ENCODE assay signal across 8 cellular contexts in genomic region chr3:66938338-66938963, GRCh38. TPM values are rescaled to one million over a fixed set of nuclear protein-coding genes. Genes with fewer than 3 reads are reported as not detected.
DNase-seq lines count a peak whose midpoint lies in the region; FAIRE-seq and TF ChIP-seq lines count a peak whose summit lies in the region.

No MANE protein-coding gene starts in this region.

- H3K56ac ChIP-seq in H1 (replicated peaks; ENCODE audit: insufficient read length, low read depth, low read length), result no peak overlapping the region

- H4K20me1 ChIP-seq in H1 (replicated peaks in 1 of 2; ENCODE audit: control insufficient read depth in 1 of 2, insufficient read depth in 2 of 2, low read length in 2 of 2), result no peaks in the 10 kb centered on the region

- peak overlapping the region in 1 of 4 experiments; percentile 34; a peak in 1 of 7 replicates for H3K9ac ChIP-seq in H1 (replicated peaks in 1 of 4; ENCODE audit: extremely low read depth in 1 of 4, low read depth in 3 of 4, low read length in 3 of 4)

- H3K23me2 ChIP-seq in H1 (ENCODE audit: low read depth, low read length), result no peaks in the 10 kb centered on the region

- no peak overlapping the region for H3K14ac ChIP-seq in H1 (ENCODE audit: insufficient read length)

- no peak overlapping the region for H3K4ac ChIP-seq in H1 (replicated peaks; ENCODE audit: insufficient read length, low read depth, low read length)

- no peak overlapping the region for H3K23ac ChIP-seq in H1 (ENCODE audit: insufficient read length)

- WGBS in H1 (ENCODE audit: extremely low coverage in 1 of 2, insufficient coverage in 1 of 2, insufficient read length in 1 of 2, insufficient replicate concordance in 2 of 2, low coverage in 1 of 2, low lambda C conversion rate in 2 of 2, missing lambda C conversion rate in 1 of 2), 2 experiments, result 24% methylated on average over 5 of the region's 5 CpGs; no CpG with 5 or more reads in 1 of the 2 experiments

- CTCF ChIA-PET in HEK293 (lab: Yijun Ruan, JAX) (interaction anchor here (0.6 to 2.9 kb wide), 21 partner anchors 8 to 1940 kb away, joined by 3 to 21 read pairs (median 4); no protein-coding TSS in a partner anchor), H1 (lab: Charles Lee; ENCODE audit: partially characterized antibody) (interaction anchor here (0.6 to 2.8 kb wide), 46 partner anchors 8 to 1963 kb away, joined by 3 to 19 read pairs (median 4); no protein-coding TSS in a partner anchor)

- H2BK12ac ChIP-seq in H1 (ENCODE audit: low read depth, low read length), result no peak overlapping the region

- no peaks in the 10 kb centered on the region for H3K79me2 ChIP-seq in H1 (ENCODE audit: control insufficient read depth in 1 of 2, insufficient read depth in 2 of 2, low read length in 2 of 2)

- H2BK20ac ChIP-seq in H1 (ENCODE audit: low read length), result no peak overlapping the region

- peak in 4 of 6 experiments; percentile 0 to 42 (median 16) for DNase-seq in stimulated activated naive CD4-positive, alpha-beta T cell (lab: John Stamatoyannopoulos, UW)
- no peak for DNase-seq in stimulated activated naive CD4-positive, alpha-beta T cell treated with Interleukin-2 at 50 U/mL for 16 hours (lab: John Stamatoyannopoulos, UW)
- peak; percentile 38 for DNase-seq in NCI-H1105 (lab: John Stamatoyannopoulos, UW)
- peak; percentile 39 for DNase-seq in SKM-1 treated with dmso at 0.1 percent for 144 hours (lab: John Stamatoyannopoulos, UW; ENCODE audit: unreplicated experiment)
- peak in 1 of 2 experiments; percentile 54 for DNase-seq in H1 (ENCODE audit: low read depth in 1 of 2, low spot score in 2 of 2)
- peak; percentile 86 for DNase-seq in medulla oblongata (ENCODE audit: extremely low spot score)
- DNase-seq in urothelium cell line (ENCODE audit: low spot score), result peak; percentile 50

- H3K4me3 ChIP-seq in HEK293 (ENCODE audit: low read depth, low read length), result no peak overlapping the region
- no peak overlapping the region for H3K4me3 ChIP-seq in H1 (ENCODE audit: extremely low read depth in 1 of 4, insufficient read depth in 2 of 4, low read depth in 3 of 4, low read length in 4 of 4)

- H3K27me3 ChIP-seq in H1 (replicated peaks in 1 of 4; ENCODE audit: control insufficient read depth in 3 of 4, extremely low read depth in 1 of 4, insufficient read depth in 3 of 4, low read length in 3 of 4), result no peaks in the 10 kb centered on the region

- H3K27ac ChIP-seq in HEK293 (ENCODE audit: extremely low read depth, low read depth, low read length) (no peak overlapping the region), H1 (ENCODE audit: low read depth, low read length) (no peak overlapping the region)

- no peak overlapping the region for H4K8ac ChIP-seq in H1 (ENCODE audit: extremely low read depth, insufficient read depth, low read length)

- no peak overlapping the region for H3K4me2 ChIP-seq in H1 (ENCODE audit: insufficient read depth in 1 of 2, low read depth in 2 of 2, low read length in 2 of 2)

- no peak for TF ChIP-seq EP300 in H1 (IDR thresholded peaks at IDR 0.05; ENCODE audit: borderline replicate concordance in 1 of 2, low read depth in 2 of 2, low read length in 2 of 2)

- H2AK5ac ChIP-seq in H1 (ENCODE audit: low read depth, low read length), result no peak overlapping the region

- TF ChIP-seq CTCF in HEK293 (tag by site-specific recombination; IDR thresholded peaks at IDR 0.05) (0 out of 2 replicates have a peak, but pooled peaks have one; percentile 18), H1 (IDR thresholded peaks at IDR 0.05; ENCODE audit: control extremely low read depth in 1 of 3, insufficient read depth in 1 of 3, low read depth in 1 of 3, low read length in 3 of 3) (peak in 2 of 3 experiments; percentile 76 to 82; a peak in 3 of 4 replicates)

- H2BK120ac ChIP-seq in H1 (replicated peaks; ENCODE audit: low read depth, low read length), result no peak overlapping the region

- FAIRE-seq in H1 (lab: Jason Lieb, UNC), result peak; percentile 99
- FAIRE-seq in urothelium cell line (lab: Jason Lieb, UNC), result no peak

- no peak overlapping the region for H2BK5ac ChIP-seq in H1 (ENCODE audit: low read depth, low read length)

- TF ChIP-seq RAD21 in H1 (IDR thresholded peaks at IDR 0.05 in 1 of 2, conservative IDR thresholded peaks at IDR 0.05 in 1 of 2; ENCODE audit: low read depth in 2 of 2, low read length in 2 of 2), result peak; percentile 94 to 97

- H3K9me3 ChIP-seq in HEK293 (ENCODE audit: control insufficient read depth, insufficient read depth, low read depth, low read length) (no peaks in the 10 kb centered on the region), H1 (ENCODE audit: insufficient read depth in 2 of 2, low read depth in 1 of 2, low read length in 1 of 2) (no peaks in the 10 kb centered on the region)

- no peak overlapping the region for H4K91ac ChIP-seq in H1 (replicated peaks; ENCODE audit: insufficient read length, low read length)

- H3K4me1 ChIP-seq in HEK293 (ENCODE audit: control insufficient read depth, insufficient read depth, low read length) (no peaks in the 10 kb centered on the region), H1 (replicated peaks in 1 of 4; ENCODE audit: control insufficient read depth in 3 of 4, insufficient read depth in 4 of 4, low read length in 3 of 4) (peaks cover 3 to 11% (median 3%) of the 10 kb centered on the region in 4 experiments)

- H3K18ac ChIP-seq in H1 (ENCODE audit: extremely low read depth, low read length), result no peak overlapping the region

- TF ChIP-seq POLR2A in H1 (IDR thresholded peaks at IDR 0.05; ENCODE audit: control extremely low read depth in 1 of 2, low read depth in 2 of 2, low read length in 2 of 2), result no peak

- POLR2A ChIA-PET in HEK293 (lab: Yijun Ruan, JAX), result no interaction called here
- POLR2A ChIA-PET in H1 (lab: Charles Lee; ENCODE audit: partially characterized antibody), result interaction anchor here (0.6 to 1.1 kb wide), 3 partner anchors 34 to 124 kb away, joined by 3 to 4 read pairs (median 3); no protein-coding TSS in a partner anchor

- no peaks in the 10 kb centered on the region for H3K36me3 ChIP-seq in HEK293 (ENCODE audit: control insufficient read depth in 2 of 2, insufficient read depth in 1 of 2, low read length in 2 of 2)
- H3K36me3 ChIP-seq in H1 (ENCODE audit: control insufficient read depth in 2 of 4, insufficient read depth in 4 of 4, low read length in 3 of 4), result no peaks in the 10 kb centered on the region

- no peak overlapping the region for H2AFZ ChIP-seq in H1 (ENCODE audit: low read length)

- H3K79me1 ChIP-seq in H1 (ENCODE audit: low read depth, low read length), result no peaks in the 10 kb centered on the region

- no peak overlapping the region for H4K5ac ChIP-seq in H1 (ENCODE audit: insufficient read length, low read depth, low read length)

- H2BK15ac ChIP-seq in H1 (ENCODE audit: low read length), result no peak overlapping the region

TF ChIP-seq in HEK293, 187 proteins besides CTCF, POLR2A, EP300 and RAD21:
- TF ChIP-seq ZNF654 (tag by site-specific recombination; IDR thresholded peaks at IDR 0.05; ENCODE audit: low read depth), result peak; percentile 89
- no peak for TF ChIP-seq ZNF354C (tag by site-specific recombination; IDR thresholded peaks at IDR 0.05; ENCODE audit: borderline replicate concordance, low read depth)
- TF ChIP-seq ZNF426 (tag by site-specific recombination; IDR thresholded peaks at IDR 0.05), result no peak
- TF ChIP-seq ZNF404 (tag by site-specific recombination; IDR thresholded peaks at IDR 0.05), result no peak
TF ChIP-seq in HEK293: peak in this region for 1.

TF ChIP-seq in H1, 55 proteins besides CTCF, POLR2A, EP300 and RAD21:
- no peak for TF ChIP-seq TCF12 (IDR thresholded peaks at IDR 0.05; ENCODE audit: low read depth, low read length)

RNA-seq across cellular contexts. Expression of gene KBTBD8, which starts 59.7 kb away (rescaled TPM):
- 23.9 and 26.0 TPM in 2 replicates for total RNA-seq in H1 (2021; fragmentation: NEBNext Ultra II Directional; extraction: Animal tissue kit (Norgen Biotek cat#: 25700))
- polyA plus RNA-seq in H1 (2011; rRNA removed), result 1.2 and 3.2 TPM in 2 replicates
- 5.0 TPM for polyA plus RNA-seq in H1 (2011; cell fraction: cytosol; rRNA removed)
- polyA plus RNA-seq in H1 (2011; cell fraction: nucleus; rRNA removed), result 3.0 TPM
- polyA plus RNA-seq in H1 (2012, experiment 1 of 2), result 5.2 to 9.6 TPM (median 6.9 TPM) in 4 replicates
- 0.62 TPM for polyA plus RNA-seq in H1 (2012, experiment 2 of 2)
- 8.5 TPM for polyA plus RNA-seq in H1 (2013, experiment 1 of 2)
- polyA plus RNA-seq in H1 (2013, experiment 2 of 2), result 8.2 TPM
- polyA minus RNA-seq in H1 (2011; rRNA and poly(A)+ RNA removed), result 23.4 and 24.2 TPM in 2 replicates
- 9.7 TPM for polyA minus RNA-seq in H1 (2011; cell fraction: cytosol; rRNA and poly(A)+ RNA removed)
- polyA minus RNA-seq in H1 (2011; cell fraction: nucleus; rRNA and poly(A)+ RNA removed), result 16.0 TPM
